In the genomic region with DNA sequence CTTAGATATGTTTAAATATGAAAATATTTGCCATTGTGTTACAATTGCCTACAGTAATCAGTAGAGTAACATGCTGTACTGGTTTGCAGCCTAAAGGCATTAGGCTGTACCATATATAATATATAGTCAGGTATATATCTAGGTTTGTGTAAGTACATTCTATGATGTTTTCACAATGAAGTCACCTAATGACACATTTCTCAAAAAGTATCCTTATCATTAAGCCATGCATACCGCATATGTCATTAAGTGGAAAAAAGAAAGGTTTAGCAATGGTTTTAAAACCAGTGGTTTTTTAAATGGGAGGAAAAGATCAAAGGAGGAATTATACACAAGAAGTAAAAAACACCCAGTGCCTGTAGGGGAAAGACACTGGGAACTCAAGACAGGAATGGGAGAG, we compare ENCODE assay signal across 26 cellular contexts.
DNase-seq lines count a peak whose midpoint lies in the region; ATAC-seq, FAIRE-seq and TF ChIP-seq lines count a peak whose summit lies in the region.
"Had no signal": no experiment of that assay in that cellular context is flagged by ENCODE, and none has a peak within 500 bp of the region (broad histone marks: within the 10 kb centered on the region; RNA-seq: fewer than 3 reads in every experiment).

No MANE protein-coding gene starts in this region.

- H3K36me3 ChIP-seq in cardiac muscle cell (no peaks in the 10 kb centered on the region), OCI-LY7 (ENCODE audit: insufficient read depth, low read length) (peaks cover 17% of the 10 kb centered on the region), right lobe of liver (no peaks in the 10 kb centered on the region)

- peaks cover 63% of the 10 kb centered on the region for H3K4me1 ChIP-seq in cardiac muscle cell (ENCODE audit: low read depth)
- H3K4me1 ChIP-seq in OCI-LY7 (ENCODE audit: insufficient read depth, low read length, poor library complexity, severe bottlenecking), result peaks cover 73% of the 10 kb centered on the region
- peaks cover 0 to 24% (median 9%) of the 10 kb centered on the region in 4 donors for H3K4me1 ChIP-seq in right lobe of liver

- no peaks in the 10 kb centered on the region for H4K20me1 ChIP-seq in OCI-LY7 (ENCODE audit: insufficient read depth, low read length)

- TF ChIP-seq POLR2A in right lobe of liver (IDR thresholded peaks at IDR 0.05), result no peak

- POLR2A ChIA-PET in OCI-LY7 (lab: Charles Lee), result interaction anchor here (1.9 kb wide), 1 partner anchor 10 kb away, joined by 11 read pairs; no protein-coding TSS in a partner anchor

- H3K27ac ChIP-seq in cardiac muscle cell (peak overlapping the region; percentile 99), OCI-LY7 (ENCODE audit: low read depth, low read length, poor library complexity, severe bottlenecking) (peak overlapping the region; percentile 78), epithelial cell of prostate (peak overlapping the region; percentile 33), right lobe of liver (no peak overlapping the region)
- H3K27ac ChIP-seq: C4-2B, SK-N-MC had no signal

- DNase-seq in cardiac muscle cell (ENCODE audit: low read depth in 1 of 2, low spot score in 1 of 2), result no peak
- DNase-seq in left ventricle myocardium superior, result no peak
- DNase-seq in OCI-LY7 (ENCODE audit: low spot score), result no peak
- DNase-seq in epithelial cell of prostate (ENCODE audit: low read depth, low spot score), result no peak
- no peak for DNase-seq in type B pancreatic cell (ENCODE audit: extremely low spot score, unreplicated experiment)
- no peak for DNase-seq in right lobe of liver
- DNase-seq in HTR-8/SVneo (ENCODE audit: insufficient read length, low spot score), result no peak
- DNase-seq: 8988T; Calu3; CD8-positive, alpha-beta memory T cell; DMS53; EL; GF-D8; NCI-H1105; NCI-H146; NCI-H2029 treated with DMSO at 0.1 percent for 48 hours; NCI-H2171; NCI-H524 treated with DMSO at 0.1 percent for 48 hours; NCI-H82; SHP77 had no signal

- WGBS in right lobe of liver (ENCODE audit: insufficient coverage, low coverage, low lambda C conversion rate, missing lambda C conversion rate), result 100% methylated on average over 1 of the region's 1 CpG

- H3K4me3 ChIP-seq in cardiac muscle cell (no peak overlapping the region), OCI-LY7 (ENCODE audit: low read depth, low read length, poor library complexity, severe bottlenecking) (no peak overlapping the region), right lobe of liver (no peak overlapping the region)
- H3K4me3 ChIP-seq: SK-N-MC had no signal

- CTCF ChIA-PET in OCI-LY7 (lab: Charles Lee; ENCODE audit: unreplicated experiment), result no interaction called here

- no peaks in the 10 kb centered on the region for H3K9me3 ChIP-seq in cardiac muscle cell (ENCODE audit: low read depth)
- H3K9me3 ChIP-seq in OCI-LY7 (ENCODE audit: low read length), result no peaks in the 10 kb centered on the region; the same call in 1 of the 2 replicates
- H3K9me3 ChIP-seq in right lobe of liver, result no peaks in the 10 kb centered on the region

- H3K9me3 Mint-ChIP-seq in type B pancreatic cell, result peaks cover 6% of the 10 kb centered on the region
- H3K9me3 Mint-ChIP-seq: CD8-positive, alpha-beta memory T cell; IgD-negative memory B cell had no signal

- no peak overlapping the region for H2AFZ ChIP-seq in OCI-LY7 (ENCODE audit: low read length)

- H3K9me2 ChIP-seq in OCI-LY7 (ENCODE audit: insufficient read depth, low read length), result no peaks in the 10 kb centered on the region

- peaks cover 70% of the 10 kb centered on the region; the same call in 1 of the 2 replicates for H3K79me2 ChIP-seq in OCI-LY7 (ENCODE audit: insufficient read depth, low read depth, low read length)

- no peak for FAIRE-seq in HTR-8/SVneo (lab: Jason Lieb, UNC)
- FAIRE-seq: GM19239, H1 had no signal

- no peak for ATAC-seq in left ventricle myocardium superior
- no peak for ATAC-seq in right lobe of liver
- ATAC-seq: HCT116 had no signal

- no peaks in the 10 kb centered on the region for H3K27me3 Mint-ChIP-seq in type B pancreatic cell

- no peak overlapping the region for H3K4me3 Mint-ChIP-seq in type B pancreatic cell
- H3K4me3 Mint-ChIP-seq: CD8-positive, alpha-beta memory T cell; IgD-negative memory B cell had no signal

- BruUV-seq in OCI-LY7 (replicated peaks; lab: Mats Ljungman, UMichigan), result no TSS peak

- intact Hi-C loops in left ventricle myocardium superior (cut with micrococcal nuclease), result no loop called here
- intact Hi-C loops in OCI-LY7 (cut with micrococcal nuclease; ENCODE audit: unreplicated experiment), result loop anchor here (2.0 kb wide), 1 partner anchor 45 kb away; no protein-coding TSS in a partner anchor
- intact Hi-C loops in right lobe of liver (cut with DNase I), result no loop called here

- peaks cover 46% of the 10 kb centered on the region for H3K4me1 Mint-ChIP-seq in type B pancreatic cell (ENCODE audit: unreplicated experiment)

- peak overlapping the region; percentile 73 for H3K4me2 ChIP-seq in OCI-LY7 (ENCODE audit: low read length)

- H3K36me3 Mint-ChIP-seq in type B pancreatic cell, result no peaks in the 10 kb centered on the region
- H3K36me3 Mint-ChIP-seq: IgD-negative memory B cell had no signal

- peak overlapping the region; percentile 29 for H3K27ac Mint-ChIP-seq in type B pancreatic cell
- H3K27ac Mint-ChIP-seq: IgD-negative memory B cell had no signal

- TF ChIP-seq CTCF in cardiac muscle cell (IDR thresholded peaks at IDR 0.05; ENCODE audit: low read depth, low read length) (no peak), OCI-LY7 (conservative IDR thresholded peaks at IDR 0.05; ENCODE audit: low read length) (no peak), type B pancreatic cell (conservative IDR thresholded peaks at IDR 0.05) (no peak), right lobe of liver (IDR thresholded peaks at IDR 0.05) (no peak)

- no peaks in the 10 kb centered on the region for H3K27me3 ChIP-seq in cardiac muscle cell
- no peaks in the 10 kb centered on the region for H3K27me3 ChIP-seq in right lobe of liver

Comparison
In these comparisons a context has a peak if more than half of its experiments do, and no peak if none do; other contexts are left out.
1. H3K27ac ChIP-seq: peak in cardiac muscle cell (single experiment), OCI-LY7 (single experiment) and epithelial cell of prostate (single experiment); none in right lobe of liver (0 of 3).